In the genomic region with DNA sequence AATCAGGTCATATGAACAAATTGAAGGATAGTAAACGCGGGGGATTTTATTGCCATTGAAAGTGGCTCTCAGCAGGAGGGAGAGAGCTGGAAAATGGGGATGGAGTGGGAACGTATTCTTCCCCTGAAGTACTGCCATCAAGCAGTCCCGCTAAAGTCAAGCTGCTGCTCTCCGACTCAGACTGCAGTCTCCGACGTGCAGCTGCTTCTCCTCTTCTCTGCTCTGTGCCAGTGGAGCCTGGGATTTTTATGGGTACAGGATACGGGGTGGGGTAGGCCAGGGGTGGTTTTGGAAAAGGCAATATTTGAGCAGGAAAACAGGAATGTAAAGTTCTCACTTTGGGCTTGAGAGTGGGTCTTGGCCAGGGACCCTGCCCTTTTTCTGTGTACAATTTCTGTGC, we compare ENCODE assay signal across 1 cellular context.
TF ChIP-seq lines count a peak whose summit lies in the region.

No MANE protein-coding gene starts in this region.

TF ChIP-seq in GM23338, 12 proteins besides CTCF, POLR2A, EP300 and RAD21 (continued from another document):
- TF ChIP-seq, protein P1, sequence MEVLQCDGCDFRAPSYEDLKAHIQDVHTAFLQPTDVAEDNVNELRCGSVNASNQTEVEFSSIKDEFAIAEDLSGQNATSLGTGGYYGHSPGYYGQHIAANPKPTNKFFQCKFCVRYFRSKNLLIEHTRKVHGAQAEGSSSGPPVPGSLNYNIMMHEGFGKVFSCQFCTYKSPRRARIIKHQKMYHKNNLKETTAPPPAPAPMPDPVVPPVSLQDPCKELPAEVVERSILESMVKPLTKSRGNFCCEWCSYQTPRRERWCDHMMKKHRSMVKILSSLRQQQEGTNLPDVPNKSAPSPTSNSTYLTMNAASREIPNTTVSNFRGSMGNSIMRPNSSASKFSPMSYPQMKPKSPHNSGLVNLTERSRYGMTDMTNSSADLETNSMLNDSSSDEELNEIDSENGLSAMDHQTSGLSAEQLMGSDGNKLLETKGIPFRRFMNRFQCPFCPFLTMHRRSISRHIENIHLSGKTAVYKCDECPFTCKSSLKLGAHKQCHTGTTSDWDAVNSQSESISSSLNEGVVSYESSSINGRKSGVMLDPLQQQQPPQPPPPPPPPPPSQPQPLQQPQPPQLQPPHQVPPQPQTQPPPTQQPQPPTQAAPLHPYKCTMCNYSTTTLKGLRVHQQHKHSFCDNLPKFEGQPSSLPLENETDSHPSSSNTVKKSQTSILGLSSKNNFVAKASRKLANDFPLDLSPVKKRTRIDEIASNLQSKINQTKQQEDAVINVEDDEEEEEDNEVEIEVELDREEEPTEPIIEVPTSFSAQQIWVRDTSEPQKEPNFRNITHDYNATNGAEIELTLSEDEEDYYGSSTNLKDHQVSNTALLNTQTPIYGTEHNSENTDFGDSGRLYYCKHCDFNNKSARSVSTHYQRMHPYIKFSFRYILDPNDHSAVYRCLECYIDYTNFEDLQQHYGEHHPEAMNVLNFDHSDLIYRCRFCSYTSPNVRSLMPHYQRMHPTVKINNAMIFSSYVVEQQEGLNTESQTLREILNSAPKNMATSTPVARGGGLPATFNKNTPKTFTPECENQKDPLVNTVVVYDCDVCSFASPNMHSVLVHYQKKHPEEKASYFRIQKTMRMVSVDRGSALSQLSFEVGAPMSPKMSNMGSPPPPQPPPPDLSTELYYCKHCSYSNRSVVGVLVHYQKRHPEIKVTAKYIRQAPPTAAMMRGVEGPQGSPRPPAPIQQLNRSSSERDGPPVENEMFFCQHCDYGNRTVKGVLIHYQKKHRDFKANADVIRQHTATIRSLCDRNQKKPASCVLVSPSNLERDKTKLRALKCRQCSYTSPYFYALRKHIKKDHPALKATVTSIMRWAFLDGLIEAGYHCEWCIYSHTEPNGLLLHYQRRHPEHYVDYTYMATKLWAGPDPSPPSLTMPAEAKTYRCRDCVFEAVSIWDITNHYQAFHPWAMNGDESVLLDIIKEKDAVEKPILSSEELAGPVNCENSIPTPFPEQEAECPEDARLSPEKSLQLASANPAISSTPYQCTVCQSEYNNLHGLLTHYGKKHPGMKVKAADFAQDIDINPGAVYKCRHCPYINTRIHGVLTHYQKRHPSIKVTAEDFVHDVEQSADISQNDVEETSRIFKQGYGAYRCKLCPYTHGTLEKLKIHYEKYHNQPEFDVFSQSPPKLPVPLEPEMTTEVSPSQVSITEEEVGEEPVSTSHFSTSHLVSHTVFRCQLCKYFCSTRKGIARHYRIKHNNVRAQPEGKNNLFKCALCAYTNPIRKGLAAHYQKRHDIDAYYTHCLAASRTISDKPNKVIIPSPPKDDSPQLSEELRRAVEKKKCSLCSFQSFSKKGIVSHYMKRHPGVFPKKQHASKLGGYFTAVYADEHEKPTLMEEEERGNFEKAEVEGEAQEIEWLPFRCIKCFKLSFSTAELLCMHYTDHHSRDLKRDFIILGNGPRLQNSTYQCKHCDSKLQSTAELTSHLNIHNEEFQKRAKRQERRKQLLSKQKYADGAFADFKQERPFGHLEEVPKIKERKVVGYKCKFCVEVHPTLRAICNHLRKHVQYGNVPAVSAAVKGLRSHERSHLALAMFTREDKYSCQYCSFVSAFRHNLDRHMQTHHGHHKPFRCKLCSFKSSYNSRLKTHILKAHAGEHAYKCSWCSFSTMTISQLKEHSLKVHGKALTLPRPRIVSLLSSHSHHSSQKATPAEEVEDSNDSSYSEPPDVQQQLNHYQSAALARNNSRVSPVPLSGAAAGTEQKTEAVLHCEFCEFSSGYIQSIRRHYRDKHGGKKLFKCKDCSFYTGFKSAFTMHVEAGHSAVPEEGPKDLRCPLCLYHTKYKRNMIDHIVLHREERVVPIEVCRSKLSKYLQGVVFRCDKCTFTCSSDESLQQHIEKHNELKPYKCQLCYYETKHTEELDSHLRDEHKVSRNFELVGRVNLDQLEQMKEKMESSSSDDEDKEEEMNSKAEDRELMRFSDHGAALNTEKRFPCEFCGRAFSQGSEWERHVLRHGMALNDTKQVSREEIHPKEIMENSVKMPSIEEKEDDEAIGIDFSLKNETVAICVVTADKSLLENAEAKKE (CRISPR knock-in tag; IDR thresholded peaks at IDR 0.05): no peak
- TF ChIP-seq POLR2AphosphoS5 (IDR thresholded peaks at IDR 0.05; ENCODE audit: low read depth): no peak
- no peak for TF ChIP-seq EZH2phosphoT487 (IDR thresholded peaks at IDR 0.05; ENCODE audit: unreplicated experiment)
- TF ChIP-seq JUNB (IDR thresholded peaks at IDR 0.05; ENCODE audit: unreplicated experiment): no peak
